ENCODE assay signal across 8 cellular contexts in genomic region chr3:69439683-69440270, GRCh38. TPM values are rescaled to one million over a fixed set of nuclear protein-coding genes. Genes with fewer than 3 reads are reported as not detected.
A peak's percentile ranks its signal among the peaks of the same experiment; 100 is the strongest.
DNase-seq lines count a peak whose midpoint lies in the region; ATAC-seq and FAIRE-seq lines count a peak whose summit lies in the region.

No MANE protein-coding gene starts in this region.

- no peak overlapping the region for H3K4me3 Mint-ChIP-seq in stimulated activated naive B cell treated with anti-CD40 and anti-IgM and Interleukin-4, amounts not matched to agents 10 μg/mL and 1 μg/mL and 100 μg/mL, for 72 hours
- H3K4me3 Mint-ChIP-seq in activated T-helper 2 cell treated with anti-CD3 and anti-CD28 coated beads, Interferon-gamma antibody, Interleukin-2, Interleukin-4, amounts not matched to agents 10 μg/mL and 5 μg/mL and 100 μg/mL, durations not matched to agents 14 hours and 24 hours and 36 hours (ENCODE audit: low read depth) = no peak overlapping the region

- intact Hi-C loops in activated T-helper 2 cell treated with anti-CD3 and anti-CD28 coated beads, Interferon-gamma antibody, Interleukin-2, Interleukin-4, amounts not matched to agents 10 μg/mL and 5 μg/mL and 100 μg/mL, durations not matched to agents 14 hours and 24 hours and 36 hours (cut with micrococcal nuclease) = loop anchor here (5.0 kb wide), 1 partner anchor 357 kb away; the partner anchor contains the start of genes ARL6IP5 and UBA3

- peak; percentile 8 for DNase-seq in SKM-1 treated with dmso at 0.1 percent for 144 hours (lab: John Stamatoyannopoulos, UW; ENCODE audit: unreplicated experiment)
- DNase-seq in SKM-1 (lab: John Stamatoyannopoulos, UW; ENCODE audit: unreplicated experiment) = no peak
- peak; percentile 43 for DNase-seq in SK-MEL-5 (ENCODE audit: low read depth, low spot score)
- DNase-seq in frontal cortex (ENCODE audit: low spot score in 2 of 2) = no peak
- DNase-seq in stimulated activated naive B cell treated with anti-CD40 and anti-IgM and Interleukin-4, amounts not matched to agents 10 μg/mL and 1 μg/mL and 100 μg/mL, for 72 hours = no peak
- DNase-seq in activated T-helper 2 cell treated with anti-CD3 and anti-CD28 coated beads, Interferon-gamma antibody, Interleukin-2, Interleukin-4, amounts not matched to agents 10 μg/mL and 5 μg/mL and 100 μg/mL, durations not matched to agents 14 hours and 24 hours and 36 hours (ENCODE audit: low spot score) = no peak

- in situ Hi-C loops in SK-MEL-5 (cut with HindIII; ENCODE audit: low pct_unique_long_range_greater_than_20kb, low sequenced_read_pairs) = no loop called here

- FAIRE-seq in frontal cortex (lab: Jason Lieb, UNC) = peak; percentile 75

- peaks cover 12 to 13% of the 10 kb centered on the region in 2 donors for H3K4me1 Mint-ChIP-seq in stimulated activated naive B cell treated with anti-CD40 and anti-IgM and Interleukin-4, amounts not matched to agents 10 μg/mL and 1 μg/mL and 100 μg/mL, for 72 hours
- peaks cover 26% of the 10 kb centered on the region for H3K4me1 Mint-ChIP-seq in activated T-helper 2 cell treated with anti-CD3 and anti-CD28 coated beads, Interferon-gamma antibody, Interleukin-2, Interleukin-4, amounts not matched to agents 10 μg/mL and 5 μg/mL and 100 μg/mL, durations not matched to agents 14 hours and 24 hours and 36 hours (ENCODE audit: low read depth)

- peaks cover 0 to 4% of the 10 kb centered on the region in 2 donors for H3K9me3 Mint-ChIP-seq in stimulated activated naive B cell treated with anti-CD40 and anti-IgM and Interleukin-4, amounts not matched to agents 10 μg/mL and 1 μg/mL and 100 μg/mL, for 72 hours
- H3K9me3 Mint-ChIP-seq in activated T-helper 2 cell treated with anti-CD3 and anti-CD28 coated beads, Interferon-gamma antibody, Interleukin-2, Interleukin-4, amounts not matched to agents 10 μg/mL and 5 μg/mL and 100 μg/mL, durations not matched to agents 14 hours and 24 hours and 36 hours = no peaks in the 10 kb centered on the region

- no peaks in the 10 kb centered on the region for H3K36me3 Mint-ChIP-seq in stimulated activated naive B cell treated with anti-CD40 and anti-IgM and Interleukin-4, amounts not matched to agents 10 μg/mL and 1 μg/mL and 100 μg/mL, for 72 hours
- H3K36me3 Mint-ChIP-seq in activated T-helper 2 cell treated with anti-CD3 and anti-CD28 coated beads, Interferon-gamma antibody, Interleukin-2, Interleukin-4, amounts not matched to agents 10 μg/mL and 5 μg/mL and 100 μg/mL, durations not matched to agents 14 hours and 24 hours and 36 hours (ENCODE audit: low read depth) = no peaks in the 10 kb centered on the region

- peak; percentile 34 to 37 for ATAC-seq in stimulated activated naive B cell treated with anti-CD40 and anti-IgM and Interleukin-4, amounts not matched to agents 10 μg/mL and 1 μg/mL and 100 μg/mL, for 72 hours (replicated peaks)
- ATAC-seq in GM19452 (IDR thresholded peaks at IDR 0.05; ENCODE audit: unreplicated experiment) (no peak), GM21717 (IDR thresholded peaks at IDR 0.05; ENCODE audit: unreplicated experiment) (no peak)

- no peak overlapping the region for H3K27ac Mint-ChIP-seq in stimulated activated naive B cell treated with anti-CD40 and anti-IgM and Interleukin-4, amounts not matched to agents 10 μg/mL and 1 μg/mL and 100 μg/mL, for 72 hours
- H3K27ac Mint-ChIP-seq in activated T-helper 2 cell treated with anti-CD3 and anti-CD28 coated beads, Interferon-gamma antibody, Interleukin-2, Interleukin-4, amounts not matched to agents 10 μg/mL and 5 μg/mL and 100 μg/mL, durations not matched to agents 14 hours and 24 hours and 36 hours = no peak overlapping the region

- no peaks in the 10 kb centered on the region for H3K27me3 Mint-ChIP-seq in stimulated activated naive B cell treated with anti-CD40 and anti-IgM and Interleukin-4, amounts not matched to agents 10 μg/mL and 1 μg/mL and 100 μg/mL, for 72 hours
- no peaks in the 10 kb centered on the region for H3K27me3 Mint-ChIP-seq in activated T-helper 2 cell treated with anti-CD3 and anti-CD28 coated beads, Interferon-gamma antibody, Interleukin-2, Interleukin-4, amounts not matched to agents 10 μg/mL and 5 μg/mL and 100 μg/mL, durations not matched to agents 14 hours and 24 hours and 36 hours (ENCODE audit: low read depth)

RNA-seq across cellular contexts. Expression of gene FRMD4B, which starts 53.9 kb away (rescaled TPM):
- total RNA-seq in SK-MEL-5 (2014; rRNA removed; shearing (Covaris generic)) = 31.4 and 36.7 TPM in 2 replicates
- polyA plus RNA-seq in SK-MEL-5 (2015; cell fraction: cytosol; rRNA removed) = 23.8 and 23.9 TPM in 2 replicates
- 26.2 and 34.6 TPM in 2 replicates for polyA plus RNA-seq in SK-MEL-5 (2015; cell fraction: nucleus; rRNA removed)
- 72.2 TPM for total RNA-seq in frontal cortex
- total RNA-seq in activated T-helper 2 cell treated with anti-CD3 and anti-CD28 coated beads, Interferon-gamma antibody, Interleukin-2, Interleukin-4, amounts not matched to agents 10 μg/mL and 5 μg/mL and 100 μg/mL, durations not matched to agents 14 hours and 24 hours and 36 hours = 75.1 and 78.0 TPM in 2 replicates

Comparison
In these comparisons a context has a peak if more than half of its experiments do, and no peak if none do; other contexts are left out.
1. DNase-seq: peak in SKM-1 treated with dmso at 0.1 percent for 144 hours (single experiment) and SK-MEL-5 (single experiment); none in SKM-1 (single experiment), frontal cortex (0 of 2), stimulated activated naive B cell treated with anti-CD40 and anti-IgM and Interleukin-4, amounts not matched to agents 10 μg/mL and 1 μg/mL and 100 μg/mL, for 72 hours (single experiment) and activated T-helper 2 cell treated with anti-CD3 and anti-CD28 coated beads, Interferon-gamma antibody, Interleukin-2, Interleukin-4, amounts not matched to agents 10 μg/mL and 5 μg/mL and 100 μg/mL, durations not matched to agents 14 hours and 24 hours and 36 hours (single experiment).
2. ATAC-seq: peak in stimulated activated naive B cell treated with anti-CD40 and anti-IgM and Interleukin-4, amounts not matched to agents 10 μg/mL and 1 μg/mL and 100 μg/mL, for 72 hours (2 of 2); none in GM19452 (single experiment) and GM21717 (single experiment).